ENCODE assay signal across 23 cellular contexts in genomic region chr9:114303977-114304376, GRCh38. TPM values are rescaled to one million over a fixed set of nuclear protein-coding genes. Genes with fewer than 3 reads are reported as not detected.
DNase-seq lines count a peak whose midpoint lies in the region; TF ChIP-seq lines count a peak whose summit lies in the region.
"Had no signal": no experiment of that assay in that cellular context is flagged by ENCODE, and none has a peak within 500 bp of the region (broad histone marks: within the 10 kb centered on the region; RNA-seq: fewer than 3 reads in every experiment).

No MANE protein-coding gene starts in this region.

- DNase-seq in NB4 (ENCODE audit: low read depth) (peak; percentile 65), WERI-Rb-1 (peak; percentile 10), hepatocyte (ENCODE audit: low spot score) (peak; percentile 3), stomach (peak; percentile 18), RWPE1 (ENCODE audit: low spot score) (no peak), NOMO-1 treated with DMSO at 0.1 percent for 48 hours (lab: John Stamatoyannopoulos, UW; ENCODE audit: unreplicated experiment) (no peak), NCI-H1436 (lab: John Stamatoyannopoulos, UW) (no peak)
- DNase-seq: activated CD4-positive, alpha-beta T cell treated with anti-CD3 and anti-CD28 coated beads, Interleukin-2, amount 50 U/mL, for 4 hours; activated naive CD4-positive, alpha-beta T cell; brain microvascular endothelial cell; C1 segment of cervical spinal cord; Caco-2; esophagus squamous epithelium; HCEC 1CT; Kasumi-1; MV-4-11; NCI-H187 treated with DMSO at 0.1 percent for 48 hours; NCI-H526 treated with DMSO at 0.1 percent for 48 hours; T-helper 2 cell had no signal

- no peak for TF ChIP-seq EP300 in stomach (IDR thresholded peaks at IDR 0.05)

- H2AFZ ChIP-seq in hepatocyte, result no peak overlapping the region

- H3K36me3 ChIP-seq in WERI-Rb-1, result peaks cover 77% of the 10 kb centered on the region
- no peaks in the 10 kb centered on the region for H3K36me3 ChIP-seq in hepatocyte (replicated peaks; ENCODE audit: insufficient read depth, low read depth)
- peaks cover 0 to 33% (median 23%) of the 10 kb centered on the region in 4 donors for H3K36me3 ChIP-seq in stomach

- POLR2A ChIA-PET in RWPE1 (lab: Yijun Ruan, JAX; ENCODE audit: low non-redundant PET), result no interaction called here

- intact Hi-C loops in stomach (cut with DNase I; ENCODE audit: low total_unique reads), result no loop called here

- TF ChIP-seq POLR2A in NB4 (IDR thresholded peaks at IDR 0.05; ENCODE audit: extremely low read depth, insufficient read length) (no peak), stomach (IDR thresholded peaks at IDR 0.05) (no peak)

- H3K4me1 ChIP-seq in hepatocyte (ENCODE audit: insufficient read depth) (no peaks in the 10 kb centered on the region), stomach (peaks cover 0 to 8% (median 6%) of the 10 kb centered on the region in 4 donors)
- H3K4me1 ChIP-seq: Caco-2 had no signal

- 95% methylated on average over 4 of the region's 4 CpGs for WGBS in hepatocyte (ENCODE audit: low lambda C conversion rate, missing lambda C conversion rate)
- 84 to 97% (median 95%) methylated on average over 4 of the region's 4 CpGs for WGBS in stomach, 5 donors

- no peaks in the 10 kb centered on the region for H3K9me2 ChIP-seq in hepatocyte (replicated peaks; ENCODE audit: insufficient read depth)

- H3K9me3 ChIP-seq in WERI-Rb-1 (ENCODE audit: severe bottlenecking) (no peaks in the 10 kb centered on the region), hepatocyte (ENCODE audit: low read depth) (no peaks in the 10 kb centered on the region), stomach (no peaks in the 10 kb centered on the region)
- H3K9me3 ChIP-seq: Caco-2, esophagus squamous epithelium had no signal

- H3K79me2 ChIP-seq in hepatocyte, result no peaks in the 10 kb centered on the region

- H3K4me3 ChIP-seq in NB4 (ENCODE audit: low read depth, low read length) (no peak overlapping the region), WERI-Rb-1 (ENCODE audit: low read depth, low read length) (no peak overlapping the region), hepatocyte (no peak overlapping the region), stomach (no peak overlapping the region)
- H3K4me3 ChIP-seq: esophagus squamous epithelium had no signal

- TF ChIP-seq CTCF in NB4 (IDR thresholded peaks at IDR 0.05; ENCODE audit: low read depth, low read length), result no peak
- no peak for TF ChIP-seq CTCF in WERI-Rb-1 (IDR thresholded peaks at IDR 0.05; ENCODE audit: low read depth, low read length)
- no peak for TF ChIP-seq CTCF in hepatocyte (IDR thresholded peaks at IDR 0.05; ENCODE audit: poor library complexity)
- no peak for TF ChIP-seq CTCF in stomach (IDR thresholded peaks at IDR 0.05)
- no peak for TF ChIP-seq CTCF in RWPE1 (conservative IDR thresholded peaks at IDR 0.05; ENCODE audit: low read depth)

- CTCF ChIA-PET in RWPE1 (lab: Yijun Ruan, JAX), result interaction anchor here (1.0 kb wide), 1 partner anchor 567 kb away, joined by 4 read pairs; no protein-coding TSS in a partner anchor

- H3K27ac ChIP-seq in WERI-Rb-1 (peak overlapping the region; percentile 52), hepatocyte (no peak overlapping the region), stomach (no peak overlapping the region), RWPE1 (no peak overlapping the region)
- H3K27ac ChIP-seq: brain microvascular endothelial cell, esophagus squamous epithelium had no signal

- no peaks in the 10 kb centered on the region for H3K27me3 ChIP-seq in WERI-Rb-1 (ENCODE audit: insufficient read depth, low read depth, severe bottlenecking)
- H3K27me3 ChIP-seq in hepatocyte, result no peaks in the 10 kb centered on the region
- H3K27me3 ChIP-seq in stomach, result no peaks in the 10 kb centered on the region
- H3K27me3 ChIP-seq: brain microvascular endothelial cell, esophagus squamous epithelium had no signal

- H3K4me2 ChIP-seq in hepatocyte, result no peak overlapping the region

- no peaks in the 10 kb centered on the region for H4K20me1 ChIP-seq in hepatocyte (ENCODE audit: insufficient read depth, poor library complexity, severe bottlenecking)

RNA-seq across cellular contexts. Expression of gene ORM1, which starts 18.9 kb away (rescaled TPM):
- total RNA-seq in hepatocyte (397 and 472 TPM in 2 replicates), stomach (1 to 10 TPM in 2 of 5 donors, not detected in 3; 1.6 to 2.2 TPM)
- polyA plus RNA-seq in hepatocyte (538 and 976 TPM in 2 replicates), stomach (10 to 100 TPM in 1 of 3 donors, 1 to 10 TPM in 2; 2.9 to 14.8 (median 3.9) TPM)
- total RNA-seq: Daoy, lower leg skin had no signal
- polyA plus RNA-seq: neural cell had no signal

RNA-seq across cellular contexts. Expression of gene ORM2, which starts 25.7 kb away (rescaled TPM):
- total RNA-seq in hepatocyte, result 45.7 and 52.0 TPM in 2 replicates
- polyA plus RNA-seq in hepatocyte, result 80.9 and 136 TPM in 2 replicates
- total RNA-seq in stomach, result 1 to 10 TPM in 2 of 5 donors, not detected in 3; 1.2 to 2.0 TPM
- 10 to 100 TPM in 1 of 3 donors, 1 to 10 TPM in 1, not detected in 1; 4.9 to 17.1 TPM for polyA plus RNA-seq in stomach
- total RNA-seq: Daoy, esophagus squamous epithelium, lower leg skin had no signal
- polyA plus RNA-seq: AG04450, neural cell had no signal

Comparison
In these comparisons a context has a peak if more than half of its experiments do, and no peak if none do; other contexts are left out.
1. DNase-seq: peak in NB4 (single experiment), WERI-Rb-1 (single experiment), hepatocyte (single experiment) and stomach (single experiment); none in RWPE1 (single experiment), NOMO-1 treated with DMSO at 0.1 percent for 48 hours (single experiment) and NCI-H1436 (single experiment).
2. RNA of gene ORM1, which starts 18.9 kb away (total RNA-seq): 397 to 472 TPM in hepatocyte; 1.6 to 2.2 TPM in stomach; every median in the first group is over 100 times any median in the second.
3. RNA of gene ORM2, which starts 25.7 kb away (total RNA-seq): 45.7 to 52.0 TPM in hepatocyte; 1.2 to 2.0 TPM in stomach; every median in the first group is over 10 times any median in the second.